In the genomic region with DNA sequence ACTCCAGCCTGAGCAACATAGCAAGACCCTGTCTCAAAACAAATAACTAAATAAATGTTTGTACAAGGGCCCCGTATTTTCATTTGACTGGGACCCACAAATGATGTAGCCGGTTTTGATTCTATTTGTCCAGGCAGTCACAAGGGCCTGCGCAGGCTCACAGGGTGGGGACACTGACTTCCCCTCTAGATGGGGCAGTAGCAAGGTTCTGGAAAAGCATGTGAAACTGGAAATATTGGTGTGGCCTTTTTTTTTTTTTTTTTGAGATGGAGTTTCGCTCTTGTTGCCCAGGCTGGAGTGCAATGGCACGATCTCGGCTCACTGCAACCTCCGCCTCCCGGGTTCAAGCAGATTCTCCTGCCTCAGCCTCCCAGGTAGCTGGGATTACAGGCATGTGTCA, we compare ENCODE assay signal across 7 cellular contexts. TPM values are rescaled to one million over a fixed set of nuclear protein-coding genes. Genes with fewer than 3 reads are reported as not detected.
"Had no signal": no experiment of that assay in that cellular context is flagged by ENCODE, and none has a peak within 500 bp of the region (broad histone marks: within the 10 kb centered on the region; RNA-seq: fewer than 3 reads in every experiment).

No MANE protein-coding gene starts in this region.

RNA-seq across cellular contexts. Expression of gene MARVELD3, which starts 11.0 kb away (rescaled TPM):
- total RNA-seq: GM23248, H4, HFFc6 had no signal

RNA-seq across cellular contexts. Expression of gene TAT, which starts 38.1 kb away (rescaled TPM):
- total RNA-seq: GM23248, GM23338, H1, H4, H7, H9, HFFc6 had no signal
- polyA plus RNA-seq: GM23248 had no signal
